ENCODE assay signal across 18 cellular contexts in the genomic region with DNA sequence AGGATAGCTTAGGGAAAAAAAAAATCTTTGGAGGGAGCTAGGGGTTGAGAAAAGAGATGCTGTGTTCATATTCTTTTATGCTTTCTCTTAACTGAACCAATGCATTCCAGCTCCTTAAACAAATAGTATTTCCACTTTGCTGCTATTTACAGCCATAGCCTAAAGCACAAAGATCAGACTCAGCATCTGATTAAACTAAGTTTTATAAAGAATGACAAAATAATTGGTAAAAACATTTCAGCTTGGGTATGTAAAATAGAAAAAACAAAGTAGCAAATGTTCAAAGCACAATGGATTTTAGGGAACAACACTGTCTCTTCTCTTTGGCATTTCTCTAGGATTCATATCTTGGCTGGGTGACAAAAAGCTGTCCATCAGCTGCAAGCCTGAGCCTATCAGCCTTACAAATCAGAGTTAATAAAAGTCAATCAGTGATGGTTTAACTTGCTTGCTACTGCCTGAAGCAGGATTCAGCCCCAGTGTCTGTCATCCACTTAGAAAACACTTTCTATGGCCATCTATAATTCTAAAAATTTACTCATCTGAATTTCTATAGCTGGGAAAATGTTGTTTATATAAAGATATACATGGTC.
"Had no signal": no experiment of that assay in that cellular context is flagged by ENCODE, and none has a peak within 500 bp of the region (broad histone marks: within the 10 kb centered on the region; RNA-seq: fewer than 3 reads in every experiment).

No MANE protein-coding gene starts in this region.

- H3K27me3 ChIP-seq: brain microvascular endothelial cell, neutrophil, spleen, tibial nerve, vagina had no signal

- ATAC-seq: psoas muscle; sciatic nerve; stimulated activated memory B cell treated with anti-CD40 and anti-IgM and Interleukin-4, amounts not matched to agents 10 μg/mL and 1 μg/mL and 100 μg/mL, for 72 hours had no signal

- H3K36me3 ChIP-seq: brain microvascular endothelial cell, neutrophil, spleen, tibial nerve, vagina had no signal

- H3K4me3 ChIP-seq: lung, psoas muscle, spleen, tibial nerve, vagina had no signal

- DNase-seq: activated CD4-positive, alpha-beta T cell treated with anti-CD3 and anti-CD28 coated beads, Interleukin-2, amount 50 U/mL, for 4 hours; activated CD4-positive, CD25-positive, alpha-beta regulatory T cell treated with anti-CD3 and anti-CD28 coated beads, Interleukin-2, amount 50 U/mL, for 72 hours; activated gamma-delta T cell; activated T-cell treated with anti-CD3 and anti-CD28 coated beads, Interleukin-2, amount 50 U/mL, for 48 hours; brain microvascular endothelial cell; cerebellar nuclear complex; dermis blood vessel endothelial cell; hippocampal formation; naive B cell; psoas muscle; spleen; stimulated activated CD4-positive, alpha-beta T cell treated with anti-CD3 and anti-CD28 coated beads, Interleukin-1b, Interleukin-23, amount 100 ng/mL, for 48 hours had no signal
